14 cellular contexts compared by ENCODE assay signal in the genomic region with DNA sequence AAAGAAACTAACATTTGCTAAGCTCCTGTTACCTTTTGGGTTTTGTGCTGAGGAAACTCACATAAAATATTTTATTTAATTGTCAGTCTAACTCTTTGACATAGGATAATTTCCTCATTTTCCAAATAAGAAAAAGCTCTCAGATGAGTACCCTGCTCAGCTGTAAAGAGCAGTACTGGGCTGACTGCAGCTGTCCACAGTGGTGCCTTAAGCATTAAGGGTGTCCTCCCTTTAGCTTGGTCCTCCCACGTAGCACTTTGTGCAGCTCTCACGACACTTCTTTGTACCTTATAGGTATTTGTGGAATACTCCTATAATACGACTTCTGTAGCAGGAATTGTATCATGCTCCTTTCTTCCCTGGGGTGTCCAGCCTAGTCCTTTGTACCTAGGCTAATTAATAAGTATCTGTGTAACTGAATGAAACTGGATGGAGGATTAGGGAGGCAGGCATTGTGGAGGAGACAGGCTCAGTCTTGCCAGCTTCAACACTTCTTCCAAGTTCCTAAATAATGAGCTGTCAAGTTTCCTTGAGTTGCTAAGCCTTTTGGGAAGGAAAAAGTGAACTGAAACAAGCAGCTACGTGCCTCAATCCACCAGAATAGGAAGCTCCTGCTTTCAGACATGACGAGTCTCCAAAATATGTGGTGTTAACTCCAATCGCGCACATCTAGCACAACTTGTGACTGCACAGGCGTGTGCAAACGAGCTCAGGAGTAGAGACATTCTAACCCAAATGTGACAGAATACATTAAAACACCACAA.
A peak's percentile ranks its signal among the peaks of the same experiment; 100 is the strongest.
DNase-seq lines count a peak whose midpoint lies in the region; ATAC-seq lines count a peak whose summit lies in the region.
"Had no signal": no experiment of that assay in that cellular context is flagged by ENCODE, and none has a peak within 500 bp of the region (broad histone marks: within the 10 kb centered on the region; RNA-seq: fewer than 3 reads in every experiment).

No MANE protein-coding gene starts in this region.

- peaks cover 1% of the 10 kb centered on the region for H3K79me1 ChIP-seq in trophoblast cell (ENCODE audit: low read length)

- H3K27me3 ChIP-seq in trophoblast cell (ENCODE audit: insufficient read depth, low read length), result no peaks in the 10 kb centered on the region
- H3K27me3 ChIP-seq: neutrophil had no signal

- H3K4me1 ChIP-seq in trophoblast cell (ENCODE audit: control insufficient read depth in 1 of 2, insufficient read depth in 2 of 2, low read length in 2 of 2), result peaks cover 0 to 8% of the 10 kb centered on the region in 2 experiments

- ATAC-seq in GM18870 (IDR thresholded peaks at IDR 0.05; ENCODE audit: unreplicated experiment) (no peak), HG02884 (IDR thresholded peaks at IDR 0.05; ENCODE audit: unreplicated experiment) (no peak)
- ATAC-seq: left ventricle myocardium superior had no signal

- no peaks in the 10 kb centered on the region for H3K79me2 ChIP-seq in trophoblast cell (ENCODE audit: control insufficient read depth, insufficient read depth, low read length, poor library complexity)

- no peak overlapping the region for H4K12ac ChIP-seq in trophoblast cell (ENCODE audit: low read depth, low read length)

- peaks cover 1% of the 10 kb centered on the region for H3K9me3 ChIP-seq in trophoblast cell (ENCODE audit: insufficient read depth, low read depth, low read length)
- H3K9me3 ChIP-seq: neutrophil had no signal

- H3K23ac ChIP-seq in trophoblast cell (ENCODE audit: low read length), result no peak overlapping the region

- H3K9ac ChIP-seq in trophoblast cell (ENCODE audit: low read length), result no peak overlapping the region

- H4K91ac ChIP-seq in trophoblast cell (ENCODE audit: low read depth, low read length), result peak overlapping the region; percentile 68

- H3K4me3 ChIP-seq in trophoblast cell (ENCODE audit: low read depth, low read length), result no peak overlapping the region

- H3K4ac ChIP-seq in trophoblast cell (ENCODE audit: low read depth, low read length), result no peak overlapping the region

- DNase-seq in CD1c-positive myeloid dendritic cell (ENCODE audit: extremely low spot score) (peak; percentile 56), NCI-H226 (peak; percentile 88), epithelial cell of prostate (ENCODE audit: low read depth, low spot score) (peak; percentile 98), trophoblast cell (peak; percentile 27 to 49), NCI-H1417 treated with DMSO at 0.1 percent for 48 hours (lab: John Stamatoyannopoulos, UW) (no peak), activated gamma-delta T cell treated with Interleukin-2 at 50 U/mL for 16 hours (no peak)
- DNase-seq: activated naive CD8-positive, alpha-beta T cell treated with anti-CD3 and anti-CD28 coated beads for 36 hours; H9; left ventricle myocardium superior; NCI-H1436 treated with DMSO at 0.1 percent for 48 hours; NCI-H748 treated with DMSO at 0.1 percent for 48 hours had no signal

- H2BK120ac ChIP-seq in trophoblast cell (ENCODE audit: insufficient read depth, low read length, poor library complexity), result peak overlapping the region; percentile 27

- H3K27ac ChIP-seq in epithelial cell of prostate, result peak overlapping the region; percentile 94
- peak overlapping the region; percentile 37 for H3K27ac ChIP-seq in trophoblast cell (ENCODE audit: low read depth, low read length)
- H3K27ac ChIP-seq: neutrophil had no signal

- H3K14ac ChIP-seq in trophoblast cell (ENCODE audit: low read length), result no peak overlapping the region

- no peak overlapping the region for H4K8ac ChIP-seq in trophoblast cell (ENCODE audit: low read depth, low read length)

- H2BK12ac ChIP-seq in trophoblast cell (ENCODE audit: low read length), result peak overlapping the region; percentile 44

- no peak overlapping the region for H2BK5ac ChIP-seq in trophoblast cell (ENCODE audit: low read depth, low read length, poor library complexity)

- no peak overlapping the region for H2AK5ac ChIP-seq in trophoblast cell (ENCODE audit: low read length)

- H3K18ac ChIP-seq in trophoblast cell (ENCODE audit: low read length), result no peak overlapping the region

- H3K4me2 ChIP-seq in trophoblast cell (ENCODE audit: low read length), result no peak overlapping the region

- WGBS in trophoblast cell (ENCODE audit: extremely low coverage, insufficient coverage, insufficient read length), result no CpG with 5 or more reads among the region's 9 CpGs

- no peaks in the 10 kb centered on the region for H3K36me3 ChIP-seq in trophoblast cell (ENCODE audit: control insufficient read depth in 1 of 2, insufficient read depth in 2 of 2, low read length in 2 of 2)
- H3K36me3 ChIP-seq: neutrophil had no signal

- H2AFZ ChIP-seq in trophoblast cell (ENCODE audit: insufficient read depth, low read length, poor library complexity), result no peak overlapping the region

Comparison
In these comparisons a context has a peak if more than half of its experiments do, and no peak if none do; other contexts are left out.
1. DNase-seq: peak in CD1c-positive myeloid dendritic cell (single experiment), NCI-H226 (single experiment), epithelial cell of prostate (single experiment) and trophoblast cell (2 of 2); none in NCI-H1417 treated with DMSO at 0.1 percent for 48 hours (single experiment) and activated gamma-delta T cell treated with Interleukin-2 at 50 U/mL for 16 hours (single experiment).